15 cellular contexts compared by ENCODE assay signal in genomic region chr11:114149689-114150407, GRCh38.
A peak's percentile ranks its signal among the peaks of the same experiment; 100 is the strongest.
DNase-seq lines count a peak whose midpoint lies in the region; ATAC-seq, FAIRE-seq and TF ChIP-seq lines count a peak whose summit lies in the region.
"Had no signal": no experiment of that assay in that cellular context is flagged by ENCODE, and none has a peak within 500 bp of the region (broad histone marks: within the 10 kb centered on the region; RNA-seq: fewer than 3 reads in every experiment).

No MANE protein-coding gene starts in this region.

- no peak overlapping the region for H4K91ac ChIP-seq in mesenchymal stem cell (ENCODE audit: low read length)

- TF ChIP-seq POLR2A in K562 (conservative IDR thresholded peaks at IDR 0.05): no peak
- TF ChIP-seq POLR2A in thyroid gland (IDR thresholded peaks at IDR 0.05): no peak

- no peak overlapping the region for H3K23ac ChIP-seq in mesenchymal stem cell (ENCODE audit: low read length in 2 of 2)

- H3K4ac ChIP-seq in mesenchymal stem cell (ENCODE audit: low read depth in 1 of 2, low read length in 2 of 2): no peak overlapping the region

- H3K18ac ChIP-seq in mesenchymal stem cell (ENCODE audit: low read depth in 1 of 2, low read length in 2 of 2): no peak overlapping the region

- H3K79me1 ChIP-seq in mesenchymal stem cell (replicated peaks; ENCODE audit: low read length, poor library complexity, severe bottlenecking): no peaks in the 10 kb centered on the region

- H3K9ac ChIP-seq in K562 (ENCODE audit: insufficient read depth in 1 of 2, low read depth in 2 of 2, low read length in 2 of 2) (no peak overlapping the region), mesenchymal stem cell (ENCODE audit: low read length) (no peak overlapping the region)

- CTCF ChIA-PET in K562 (lab: Yijun Ruan, JAX; ENCODE audit: low intra/inter-chr PET ratio): no interaction called here

- H3K27me3 ChIP-seq in K562 (ENCODE audit: control insufficient read depth in 2 of 2, insufficient read depth in 2 of 2, low read length in 2 of 2) (peaks cover 0 to 2% of the 10 kb centered on the region in 2 experiments; a peak in 2 of 5 replicates), mesenchymal stem cell (ENCODE audit: control insufficient read depth in 1 of 2, insufficient read depth in 1 of 2, low read length in 2 of 2) (peaks cover 33 to 67% of the 10 kb centered on the region in 2 experiments), thyroid gland (no peaks in the 10 kb centered on the region)

- H2AK5ac ChIP-seq in mesenchymal stem cell (ENCODE audit: low read length, severe bottlenecking): no peak overlapping the region

- no peak for TF ChIP-seq EP300 in K562 (IDR thresholded peaks at IDR 0.05; ENCODE audit: low read length)

- H3K4me3 ChIP-seq in K562 (no peak overlapping the region), mesenchymal stem cell (ENCODE audit: insufficient read depth in 1 of 2, low read depth in 1 of 2, low read length in 2 of 2) (no peak overlapping the region), thyroid gland (replicated peaks in 1 of 3) (no peak overlapping the region)

- H4K20me1 ChIP-seq in K562 (replicated peaks; ENCODE audit: control insufficient read depth, insufficient read depth, low read length): no peaks in the 10 kb centered on the region

- no peaks in the 10 kb centered on the region for H3K9me3 ChIP-seq in K562 (replicated peaks; ENCODE audit: control insufficient read depth, insufficient read depth, low read depth, low read length)
- H3K9me3 ChIP-seq in mesenchymal stem cell (ENCODE audit: control insufficient read depth, low read length): no peaks in the 10 kb centered on the region
- H3K9me3 ChIP-seq in thyroid gland: no peaks in the 10 kb centered on the region

- H3K27ac ChIP-seq in K562 (ENCODE audit: extremely low read depth, low read depth, low read length) (no peak overlapping the region), mesenchymal stem cell (ENCODE audit: low read length, poor library complexity, severe bottlenecking) (no peak overlapping the region), thyroid gland (peak overlapping the region; percentile 42 to 100 (median 53))

- H2BK12ac ChIP-seq in mesenchymal stem cell (ENCODE audit: low read length in 2 of 2): peak overlapping the region; percentile 18 to 34

- H2AFZ ChIP-seq in K562 (ENCODE audit: low read depth, low read length) (no peak overlapping the region), mesenchymal stem cell (ENCODE audit: low read depth, low read length) (no peak overlapping the region)

- no peak for FAIRE-seq in K562 (lab: Jason Lieb, UNC)

- H3K36me3 ChIP-seq in K562 (ENCODE audit: control insufficient read depth, insufficient read depth, low read length) (no peaks in the 10 kb centered on the region), mesenchymal stem cell (ENCODE audit: control insufficient read depth in 1 of 2, insufficient read depth in 2 of 2, low read depth in 1 of 2, low read length in 2 of 2) (no peaks in the 10 kb centered on the region), thyroid gland (no peaks in the 10 kb centered on the region)

- intact Hi-C loops in K562 (cut with micrococcal nuclease) (loop anchor here (5.0 kb wide), 1 partner anchor 47 kb away; no protein-coding TSS in a partner anchor), thyroid gland (cut with DNase I) (no loop called here)

- no peak overlapping the region for H2BK15ac ChIP-seq in mesenchymal stem cell (ENCODE audit: low read depth, poor library complexity, severe bottlenecking)

- DNase-seq in NCI-H69 (lab: John Stamatoyannopoulos, UW) (peak; percentile 25), K562 (ENCODE audit: extremely low read depth in 1 of 4, low spot score in 3 of 4) (no peak), mesenchymal stem cell (peak; percentile 54), thyroid gland (no peak), H4 (ENCODE audit: low spot score) (no peak), GOT3 (lab: John Stamatoyannopoulos, UW) (no peak), NCI-H128 (lab: John Stamatoyannopoulos, UW; ENCODE audit: unreplicated experiment) (no peak)
- DNase-seq: activated T-cell treated with anti-CD3 and anti-CD28 coated beads, Interleukin-2, amount 50 U/mL, for 72 hours; COR-L47; endodermal cell; hypothalamus; MV-4-11; stimulated activated naive CD8-positive, alpha-beta T cell treated with anti-CD3 and anti-CD28 coated beads, Interleukin-15, amount 100 ng/mL, for 72 hours; T-helper 1 cell had no signal

- ATAC-seq in K562: no peak
- ATAC-seq in GM21529 (IDR thresholded peaks at IDR 0.05; ENCODE audit: unreplicated experiment): no peak
- ATAC-seq: activated T-cell treated with anti-CD3 and anti-CD28 coated beads, Interleukin-2, amount 50 U/mL, for 72 hours; stimulated activated naive CD8-positive, alpha-beta T cell treated with anti-CD3 and anti-CD28 coated beads, Interleukin-15, amount 100 ng/mL, for 72 hours had no signal

- H3K4me1 ChIP-seq in K562 (replicated peaks in 1 of 2; ENCODE audit: control insufficient read depth in 2 of 2, insufficient read depth in 2 of 2, low read length in 2 of 2) (peaks cover 8 to 28% of the 10 kb centered on the region in 2 experiments), mesenchymal stem cell (ENCODE audit: control insufficient read depth, insufficient read depth, low read depth, low read length) (no peaks in the 10 kb centered on the region), thyroid gland (peaks cover 64 to 91% of the 10 kb centered on the region in 2 donors)

- H2BK120ac ChIP-seq in mesenchymal stem cell (ENCODE audit: low read depth, low read length): no peak overlapping the region

- no peak overlapping the region for H3K14ac ChIP-seq in mesenchymal stem cell (ENCODE audit: low read length in 2 of 2)

- POLR2A ChIA-PET in K562 (lab: Yijun Ruan, JAX): interaction anchor here (0.9 kb wide), 1 partner anchor 8 kb away, joined by 3 read pairs; no protein-coding TSS in a partner anchor

- TF ChIP-seq RAD21 in K562 (CRISPR knock-in tag; conservative IDR thresholded peaks at IDR 0.05 in 1 of 2, IDR thresholded peaks at IDR 0.05 in 1 of 2): no peak

- TF ChIP-seq CTCF in K562 (IDR thresholded peaks at IDR 0.05 in 2 of 3, conservative IDR thresholded peaks at IDR 0.05 in 1 of 3; ENCODE audit: insufficient read depth in 2 of 3, low read depth in 1 of 3, low read length in 3 of 3) (no peak), thyroid gland (IDR thresholded peaks at IDR 0.05) (no peak)

- H2BK5ac ChIP-seq in mesenchymal stem cell (ENCODE audit: low read depth, low read length, poor library complexity, severe bottlenecking): no peak overlapping the region

- in situ Hi-C loops in K562 (cut with MboI): no loop called here

- H3K4me2 ChIP-seq in K562 (ENCODE audit: insufficient read depth, low read length): no peak overlapping the region
- no peak overlapping the region for H3K4me2 ChIP-seq in mesenchymal stem cell (ENCODE audit: low read length, poor library complexity, severe bottlenecking)

- BruUV-seq in K562 (replicated peaks; lab: Mats Ljungman, UMichigan): no TSS peak

- 69% methylated on average over 3 of the region's 3 CpGs for WGBS in K562 (ENCODE audit: insufficient coverage, low coverage, missing lambda C conversion rate)
- 100% methylated on average over 1 of the region's 3 CpGs for WGBS in mesenchymal stem cell
- 93 to 97% methylated on average over 3 of the region's 3 CpGs for WGBS in thyroid gland, 2 donors

- H3K79me2 ChIP-seq in K562 (ENCODE audit: control insufficient read depth, insufficient read depth, low read length): no peaks in the 10 kb centered on the region

- no peaks in the 10 kb centered on the region for H3K9me1 ChIP-seq in K562 (ENCODE audit: control insufficient read depth, insufficient read depth, low read length)

- no peak overlapping the region for H4K8ac ChIP-seq in mesenchymal stem cell (ENCODE audit: low read length)

TF ChIP-seq in K562, 482 proteins besides CTCF, POLR2A, EP300 and RAD21:
- TF ChIP-seq ZNF316 (IDR thresholded peaks at IDR 0.05) (0 out of 2 replicates have a peak, but pooled peaks have one; percentile 5), ZNF655 (CRISPR knock-in tag; IDR thresholded peaks at IDR 0.05) (no peak)

Comparison
In these comparisons a context has a peak if more than half of its experiments do, and no peak if none do; other contexts are left out.
1. DNase-seq: peak in NCI-H69 (single experiment) and mesenchymal stem cell (single experiment); none in K562 (0 of 4), thyroid gland (0 of 2), H4 (single experiment), GOT3 (single experiment) and NCI-H128 (single experiment).
2. H3K27ac ChIP-seq: peak in thyroid gland (3 of 3); none in K562 (single experiment) and mesenchymal stem cell (single experiment).